In genomic region chr5:172858511-172858989, GRCh38 we compare ENCODE assay signal across 9 cellular contexts. TPM values are rescaled to one million over a fixed set of nuclear protein-coding genes. Genes with fewer than 3 reads are reported as not detected.
A peak's percentile ranks its signal among the peaks of the same experiment; 100 is the strongest.
DNase-seq lines count a peak whose midpoint lies in the region; ATAC-seq and TF ChIP-seq lines count a peak whose summit lies in the region.
"Had no signal": no experiment of that assay in that cellular context is flagged by ENCODE, and none has a peak within 500 bp of the region (broad histone marks: within the 10 kb centered on the region; RNA-seq: fewer than 3 reads in every experiment).

No MANE protein-coding gene starts in this region.

- peak overlapping the region; percentile 61 to 63 for H3K9ac ChIP-seq in mucosa of rectum (ENCODE audit: low read depth in 1 of 2, low read length in 2 of 2)

- no peaks in the 10 kb centered on the region for H3K27me3 ChIP-seq in mucosa of rectum (ENCODE audit: control insufficient read depth in 2 of 2, insufficient read depth in 2 of 2, low read length in 2 of 2)
- H3K27me3 ChIP-seq in thyroid gland: no peaks in the 10 kb centered on the region

- H3K4me1 ChIP-seq in mucosa of rectum (ENCODE audit: control insufficient read depth in 2 of 2, insufficient read depth in 2 of 2, low read length in 2 of 2) (peaks cover 51 to 54% of the 10 kb centered on the region in 2 donors), thyroid gland (peaks cover 87 to 100% of the 10 kb centered on the region in 2 donors)

- no peak for TF ChIP-seq CTCF in thyroid gland (IDR thresholded peaks at IDR 0.05)

- no peak for ATAC-seq in HG03469 (IDR thresholded peaks at IDR 0.05; ENCODE audit: unreplicated experiment)

- 88 to 90% methylated on average over 11 to 12 of the region's 12 CpGs for WGBS in thyroid gland, 2 donors

- H3K4me3 ChIP-seq in mucosa of rectum (ENCODE audit: low read length in 2 of 2) (no peak overlapping the region), thyroid gland (replicated peaks in 1 of 3) (no peak overlapping the region)

- H3K27ac ChIP-seq in caudate nucleus (ENCODE audit: low read depth, low read length) (peak overlapping the region; percentile 50), mucosa of rectum (ENCODE audit: low read depth in 2 of 2, low read length in 2 of 2) (peak overlapping the region; percentile 83 to 86), thyroid gland (peak overlapping the region; percentile 81 to 98 (median 97))

- no peak for TF ChIP-seq POLR2A in thyroid gland (IDR thresholded peaks at IDR 0.05)

- intact Hi-C loops in thyroid gland (cut with DNase I): no loop called here

- DNase-seq in LHCN-M2 (ENCODE audit: low read depth) (peak; percentile 86), caudate nucleus (lab: John Stamatoyannopoulos, UW) (no peak), thyroid gland (no peak), T1000 (lab: John Stamatoyannopoulos, UW) (no peak)
- no peak for DNase-seq in stimulated activated CD4-positive, alpha-beta T cell treated with anti-CD3 and anti-CD28 coated beads, Interleukin-4, amount 100 ng/mL, for 4 hours
- DNase-seq in stimulated activated CD4-positive, alpha-beta T cell treated with anti-CD3 and anti-CD28 coated beads, Interleukin-1b, Interleukin-23, amount 100 ng/mL, for 48 hours: no peak
- DNase-seq: NCI-H446 had no signal

- H3K9me3 ChIP-seq in mucosa of rectum (ENCODE audit: control insufficient read depth in 2 of 2, low read length in 2 of 2) (no peaks in the 10 kb centered on the region), thyroid gland (no peaks in the 10 kb centered on the region)

- H3K36me3 ChIP-seq in mucosa of rectum (ENCODE audit: control insufficient read depth in 2 of 2, insufficient read depth in 2 of 2, low read length in 2 of 2) (peaks cover 5 to 6% of the 10 kb centered on the region in 2 donors), thyroid gland (no peaks in the 10 kb centered on the region)

RNA-seq across cellular contexts. Expression of gene ERGIC1, which starts 24.5 kb away (rescaled TPM):
- 152 and 158 TPM in 2 replicates for total RNA-seq in LHCN-M2 (2014; rRNA removed)
- polyA plus RNA-seq in LHCN-M2 (2012): 184 TPM
- total RNA-seq in thyroid gland: 100 to 1,000 TPM; 156 to 214 (median 175) TPM
